In genomic region chr5:2669259-2669658, GRCh38 we compare ENCODE assay signal across 19 cellular contexts.
DNase-seq lines count a peak whose midpoint lies in the region; ATAC-seq, FAIRE-seq and TF ChIP-seq lines count a peak whose summit lies in the region.
"Had no signal": no experiment of that assay in that cellular context is flagged by ENCODE, and none has a peak within 500 bp of the region (broad histone marks: within the 10 kb centered on the region; RNA-seq: fewer than 3 reads in every experiment).

No MANE protein-coding gene starts in this region.

- no peak overlapping the region for H3K4me2 ChIP-seq in neuronal stem cell (ENCODE audit: insufficient read depth, low read length, poor library complexity, severe bottlenecking)

- DNase-seq in HTR-8/SVneo (ENCODE audit: insufficient read length, low spot score) (no peak), bronchial epithelial cell (ENCODE audit: low read depth) (no peak), neuronal stem cell (ENCODE audit: low spot score) (no peak), aorta (no peak), HuH-7.5 (ENCODE audit: low spot score) (no peak), esophagus squamous epithelium (lab: John Stamatoyannopoulos, UW) (no peak)
- DNase-seq: C1 segment of cervical spinal cord; Caco-2; CD4-positive, CD25-positive, alpha-beta regulatory T cell; CD8-positive, alpha-beta T cell; DMS153; DMS79; EL; GDM1; GOT3; HCEC 1CT had no signal

- no peak overlapping the region for H3K27ac ChIP-seq in neuronal stem cell (replicated peaks; ENCODE audit: low read length)
- no peak overlapping the region for H3K27ac ChIP-seq in aorta (ENCODE audit: low read depth in 1 of 2, low read length in 2 of 2)
- H3K27ac ChIP-seq in esophagus squamous epithelium: no peak overlapping the region

- H2BK5ac ChIP-seq in neuronal stem cell (ENCODE audit: low read length): no peak overlapping the region

- H3K4me1 ChIP-seq in neuronal stem cell (ENCODE audit: control insufficient read depth in 2 of 2, insufficient read depth in 1 of 2, low read depth in 1 of 2, low read length in 2 of 2): peaks cover 0 to 7% of the 10 kb centered on the region in 2 donors
- H3K4me1 ChIP-seq in aorta (ENCODE audit: control insufficient read depth in 1 of 2, insufficient read depth in 2 of 2, low read length in 2 of 2): no peaks in the 10 kb centered on the region
- H3K4me1 ChIP-seq in esophagus squamous epithelium: no peaks in the 10 kb centered on the region
- H3K4me1 ChIP-seq: Caco-2 had no signal

- H3K36me3 ChIP-seq in bronchial epithelial cell (ENCODE audit: control insufficient read depth, insufficient read depth, low read length) (no peaks in the 10 kb centered on the region), neuronal stem cell (replicated peaks in 1 of 2; ENCODE audit: control insufficient read depth in 2 of 2, insufficient read depth in 2 of 2, low read length in 2 of 2) (no peaks in the 10 kb centered on the region), aorta (ENCODE audit: control insufficient read depth in 1 of 2, insufficient read depth in 2 of 2, low read length in 1 of 2) (no peaks in the 10 kb centered on the region), esophagus squamous epithelium (no peaks in the 10 kb centered on the region)

- H2BK15ac ChIP-seq in neuronal stem cell (ENCODE audit: low read length): no peak overlapping the region

- no peak overlapping the region for H3K14ac ChIP-seq in neuronal stem cell (ENCODE audit: low read length)

- TF ChIP-seq CTCF in bronchial epithelial cell (IDR thresholded peaks at IDR 0.05; ENCODE audit: insufficient read depth, low read length, severe bottlenecking) (no peak), esophagus squamous epithelium (IDR thresholded peaks at IDR 0.05) (no peak)

- no peak overlapping the region for H3K23ac ChIP-seq in neuronal stem cell (ENCODE audit: low read depth, low read length, poor library complexity)

- FAIRE-seq in HTR-8/SVneo (lab: Jason Lieb, UNC) (peak; percentile 96), bronchial epithelial cell (lab: Jason Lieb, UNC) (peak; percentile 73)
- FAIRE-seq: GM12878, GM19239 had no signal

- no peak overlapping the region for H4K91ac ChIP-seq in neuronal stem cell (ENCODE audit: low read depth, low read length, poor library complexity)

- no peak overlapping the region for H3K18ac ChIP-seq in neuronal stem cell (ENCODE audit: low read length)

- H3K79me1 ChIP-seq in neuronal stem cell (ENCODE audit: low read depth, low read length): no peaks in the 10 kb centered on the region

- no peak overlapping the region for H2AK5ac ChIP-seq in neuronal stem cell (ENCODE audit: low read depth, low read length)

- H3K9me3 ChIP-seq in neuronal stem cell (replicated peaks in 1 of 2; ENCODE audit: control insufficient read depth in 2 of 2, insufficient read depth in 1 of 2, low read depth in 1 of 2, low read length in 2 of 2) (no peaks in the 10 kb centered on the region), aorta (ENCODE audit: control insufficient read depth, low read length) (no peaks in the 10 kb centered on the region), esophagus squamous epithelium (no peaks in the 10 kb centered on the region)
- H3K9me3 ChIP-seq: Caco-2 had no signal

- H2BK120ac ChIP-seq in neuronal stem cell (ENCODE audit: low read depth, low read length): no peak overlapping the region

- H4K8ac ChIP-seq in neuronal stem cell (ENCODE audit: low read depth, low read length): no peak overlapping the region

- 100% methylated on average over 4 of the region's 4 CpGs; no CpG with 5 or more reads in 1 of the 2 donors for WGBS in neuronal stem cell (ENCODE audit: extremely low coverage in 2 of 2, insufficient read length in 2 of 2, insufficient replicate concordance in 1 of 2), 2 donors
- WGBS in aorta, 2 donors: 83 to 95% methylated on average over 4 of the region's 4 CpGs
- 90 to 94% methylated on average over 4 of the region's 4 CpGs for WGBS in esophagus squamous epithelium, 2 donors

- H3K9ac ChIP-seq in neuronal stem cell (ENCODE audit: low read depth, low read length, poor library complexity): peak overlapping the region; percentile 26

- H3K27me3 ChIP-seq in bronchial epithelial cell (ENCODE audit: control insufficient read depth, insufficient read depth, low read length) (no peaks in the 10 kb centered on the region), neuronal stem cell (ENCODE audit: control insufficient read depth in 3 of 3, insufficient read depth in 3 of 3, low read depth in 1 of 3, low read length in 3 of 3) (no peaks in the 10 kb centered on the region), aorta (ENCODE audit: control insufficient read depth in 1 of 2, insufficient read depth in 2 of 2, low read length in 1 of 2) (no peaks in the 10 kb centered on the region), esophagus squamous epithelium (no peaks in the 10 kb centered on the region)

- no peak for TF ChIP-seq POLR2A in esophagus squamous epithelium (IDR thresholded peaks at IDR 0.05)

- no peak overlapping the region for H3K4ac ChIP-seq in neuronal stem cell (ENCODE audit: low read length)

- no peak overlapping the region for H2AFZ ChIP-seq in neuronal stem cell (ENCODE audit: low read length)

- H2BK12ac ChIP-seq in neuronal stem cell (ENCODE audit: low read length): no peak overlapping the region

- H3K4me3 ChIP-seq in bronchial epithelial cell (ENCODE audit: low read depth, low read length) (no peak overlapping the region), neuronal stem cell (ENCODE audit: low read length in 2 of 2) (peak overlapping the region in 1 of 2 donors; percentile 42), aorta (ENCODE audit: low read length in 2 of 2) (no peak overlapping the region), esophagus squamous epithelium (no peak overlapping the region)
- H3K4me3 ChIP-seq: GM12878 had no signal

- ATAC-seq in aorta (ENCODE audit: low FRiP score): peak; percentile 20
- no peak for ATAC-seq in GM21619 (IDR thresholded peaks at IDR 0.05; ENCODE audit: unreplicated experiment)
- ATAC-seq: CD8-positive, alpha-beta T cell; GM12878 had no signal

- intact Hi-C loops in aorta (cut with DNase I): no loop called here
- intact Hi-C loops in esophagus squamous epithelium (cut with DNase I): no loop called here
